Comparison of ENCODE assay signal across 8 cellular contexts in the genomic region with DNA sequence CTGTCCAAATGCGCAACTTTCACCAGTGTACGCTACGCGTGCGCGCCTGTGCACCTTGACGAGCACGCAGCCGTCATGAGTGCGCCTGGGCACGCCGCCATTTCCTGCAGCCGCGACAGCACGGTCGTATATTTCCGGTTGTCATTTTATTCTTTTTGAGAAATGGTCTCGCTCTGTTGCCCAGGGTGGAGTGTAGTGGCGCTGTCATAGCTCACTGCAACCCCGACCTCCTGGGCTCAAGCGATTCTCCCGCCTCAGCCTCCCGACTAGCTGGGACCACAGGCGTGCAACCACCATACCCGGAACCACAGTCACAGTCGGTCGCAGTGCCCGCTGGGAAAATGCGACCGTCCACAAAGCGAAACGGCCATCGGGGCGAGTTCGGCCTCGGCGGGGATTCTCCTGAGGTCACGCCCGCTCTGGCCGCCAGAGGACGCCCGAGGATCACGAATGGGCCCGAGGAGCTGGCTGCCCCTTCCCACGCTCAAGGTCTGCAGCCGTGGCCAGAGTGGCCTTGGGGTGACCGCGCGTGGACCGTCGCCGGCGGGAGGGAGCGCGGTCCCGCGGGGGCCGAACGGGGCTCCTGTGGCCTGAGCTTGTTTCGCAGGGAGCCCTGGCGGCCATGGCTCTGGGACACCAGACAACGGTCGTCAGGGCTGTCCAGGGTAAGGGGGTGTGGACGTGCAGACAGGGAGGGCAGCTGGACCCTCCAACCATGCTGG.
DNase-seq lines count a peak whose midpoint lies in the region; ATAC-seq and TF ChIP-seq lines count a peak whose summit lies in the region.

No MANE protein-coding gene starts in this region.

- H3K4me3 ChIP-seq in HEK293 (ENCODE audit: low read depth, low read length) (no peak overlapping the region; the same call in 1 of the 2 replicates), WI38 (ENCODE audit: low read depth, low read length) (no peak overlapping the region), cardiac fibroblast (replicated peaks in 1 of 2; ENCODE audit: low read depth in 2 of 2, low read length in 2 of 2) (peak overlapping the region in 1 of 2 donors; percentile 33)

- H3K9me3 ChIP-seq in HEK293 (ENCODE audit: control insufficient read depth, insufficient read depth, low read depth, low read length) = no peaks in the 10 kb centered on the region

- no peak overlapping the region for H3K27ac ChIP-seq in HEK293 (ENCODE audit: extremely low read depth, low read depth, low read length)

- CTCF ChIA-PET in HEK293 (lab: Yijun Ruan, JAX) = interaction anchor here (0.6 to 1.7 kb wide), 23 partner anchors 11 to 982 kb away, joined by 3 to 8 read pairs (median 3); no protein-coding TSS in a partner anchor

- H3K4me1 ChIP-seq in HEK293 (ENCODE audit: control insufficient read depth, insufficient read depth, low read length) = no peaks in the 10 kb centered on the region

- H3K36me3 ChIP-seq in HEK293 (ENCODE audit: control insufficient read depth in 2 of 2, insufficient read depth in 1 of 2, low read length in 2 of 2) = no peaks in the 10 kb centered on the region

- no peak for ATAC-seq in GM19328 (IDR thresholded peaks at IDR 0.05; ENCODE audit: unreplicated experiment)

- peak; percentile 95 for TF ChIP-seq CTCF in HEK293 (tag by site-specific recombination; IDR thresholded peaks at IDR 0.05)
- peak; percentile 68 for TF ChIP-seq CTCF in WI38 (IDR thresholded peaks at IDR 0.05; ENCODE audit: low read depth, low read length)
- peak; percentile 69 for TF ChIP-seq CTCF in cardiac fibroblast (IDR thresholded peaks at IDR 0.05; ENCODE audit: low read depth, low read length)

- POLR2A ChIA-PET in HEK293 (lab: Yijun Ruan, JAX) = no interaction called here

- peak; percentile 14 for DNase-seq in GM04504 (ENCODE audit: low read depth)
- peak; percentile 61 for DNase-seq in NCI-H1105 treated with DMSO at 0.1 percent for 48 hours (lab: John Stamatoyannopoulos, UW)
- peak; percentile 46 to 50 for DNase-seq in cardiac fibroblast (ENCODE audit: low read depth in 2 of 2)
- peak; percentile 62 for DNase-seq in kidney tubule cell (ENCODE audit: low spot score)
- DNase-seq in stimulated activated CD4-positive, alpha-beta T cell treated with anti-CD3 and anti-CD28 coated beads, Interleukin-1b, Interleukin-23, amount 100 ng/mL, for 1 hour (ENCODE audit: low read depth in 2 of 2) = peak; percentile 23 to 52

TF ChIP-seq in HEK293, 187 proteins besides CTCF, POLR2A, EP300 and RAD21 (continues in another document):
- TF ChIP-seq KLF9 (tag by site-specific recombination; IDR thresholded peaks at IDR 0.05; ENCODE audit: low read depth) (no peak), ZNF654 (tag by site-specific recombination; IDR thresholded peaks at IDR 0.05; ENCODE audit: low read depth) (peak; percentile 82), ZNF366 (tag by site-specific recombination; conservative IDR thresholded peaks at IDR 0.05) (no peak), ZNF626 (tag by site-specific recombination; IDR thresholded peaks at IDR 0.05) (no peak), ZNF146 (tag by site-specific recombination; IDR thresholded peaks at IDR 0.05) (no peak), SCRT2 (tag by site-specific recombination; IDR thresholded peaks at IDR 0.05) (peak; percentile 18; the same call in 1 of the 2 replicates), ZIC2 (tag by site-specific recombination; IDR thresholded peaks at IDR 0.05) (peak; percentile 36), GLI4 (tag by site-specific recombination; IDR thresholded peaks at IDR 0.05) (no peak), ZNF624 (tag by site-specific recombination; IDR thresholded peaks at IDR 0.05) (no peak), MEIS1 (CRISPR knock-in tag; IDR thresholded peaks at IDR 0.05; ENCODE audit: borderline replicate concordance) (no peak)
- TF ChIP-seq, protein P1, sequence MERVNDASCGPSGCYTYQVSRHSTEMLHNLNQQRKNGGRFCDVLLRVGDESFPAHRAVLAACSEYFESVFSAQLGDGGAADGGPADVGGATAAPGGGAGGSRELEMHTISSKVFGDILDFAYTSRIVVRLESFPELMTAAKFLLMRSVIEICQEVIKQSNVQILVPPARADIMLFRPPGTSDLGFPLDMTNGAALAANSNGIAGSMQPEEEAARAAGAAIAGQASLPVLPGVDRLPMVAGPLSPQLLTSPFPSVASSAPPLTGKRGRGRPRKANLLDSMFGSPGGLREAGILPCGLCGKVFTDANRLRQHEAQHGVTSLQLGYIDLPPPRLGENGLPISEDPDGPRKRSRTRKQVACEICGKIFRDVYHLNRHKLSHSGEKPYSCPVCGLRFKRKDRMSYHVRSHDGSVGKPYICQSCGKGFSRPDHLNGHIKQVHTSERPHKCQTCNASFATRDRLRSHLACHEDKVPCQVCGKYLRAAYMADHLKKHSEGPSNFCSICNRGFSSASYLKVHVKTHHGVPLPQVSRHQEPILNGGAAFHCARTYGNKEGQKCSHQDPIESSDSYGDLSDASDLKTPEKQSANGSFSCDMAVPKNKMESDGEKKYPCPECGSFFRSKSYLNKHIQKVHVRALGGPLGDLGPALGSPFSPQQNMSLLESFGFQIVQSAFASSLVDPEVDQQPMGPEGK (tag by site-specific recombination; IDR thresholded peaks at IDR 0.05) = no peak
- TF ChIP-seq, protein P2, sequence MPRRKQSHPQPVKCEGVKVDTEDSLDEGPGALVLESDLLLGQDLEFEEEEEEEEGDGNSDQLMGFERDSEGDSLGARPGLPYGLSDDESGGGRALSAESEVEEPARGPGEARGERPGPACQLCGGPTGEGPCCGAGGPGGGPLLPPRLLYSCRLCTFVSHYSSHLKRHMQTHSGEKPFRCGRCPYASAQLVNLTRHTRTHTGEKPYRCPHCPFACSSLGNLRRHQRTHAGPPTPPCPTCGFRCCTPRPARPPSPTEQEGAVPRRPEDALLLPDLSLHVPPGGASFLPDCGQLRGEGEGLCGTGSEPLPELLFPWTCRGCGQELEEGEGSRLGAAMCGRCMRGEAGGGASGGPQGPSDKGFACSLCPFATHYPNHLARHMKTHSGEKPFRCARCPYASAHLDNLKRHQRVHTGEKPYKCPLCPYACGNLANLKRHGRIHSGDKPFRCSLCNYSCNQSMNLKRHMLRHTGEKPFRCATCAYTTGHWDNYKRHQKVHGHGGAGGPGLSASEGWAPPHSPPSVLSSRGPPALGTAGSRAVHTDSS (tag by site-specific recombination; IDR thresholded peaks at IDR 0.05) = no peak
- TF ChIP-seq, protein P3, sequence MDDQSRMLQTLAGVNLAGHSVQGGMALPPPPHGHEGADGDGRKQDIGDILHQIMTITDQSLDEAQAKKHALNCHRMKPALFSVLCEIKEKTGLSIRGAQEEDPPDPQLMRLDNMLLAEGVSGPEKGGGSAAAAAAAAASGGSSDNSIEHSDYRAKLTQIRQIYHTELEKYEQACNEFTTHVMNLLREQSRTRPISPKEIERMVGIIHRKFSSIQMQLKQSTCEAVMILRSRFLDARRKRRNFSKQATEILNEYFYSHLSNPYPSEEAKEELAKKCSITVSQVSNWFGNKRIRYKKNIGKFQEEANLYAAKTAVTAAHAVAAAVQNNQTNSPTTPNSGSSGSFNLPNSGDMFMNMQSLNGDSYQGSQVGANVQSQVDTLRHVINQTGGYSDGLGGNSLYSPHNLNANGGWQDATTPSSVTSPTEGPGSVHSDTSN (CRISPR knock-in tag; IDR thresholded peaks at IDR 0.05) = no peak
- TF ChIP-seq, protein P4, sequence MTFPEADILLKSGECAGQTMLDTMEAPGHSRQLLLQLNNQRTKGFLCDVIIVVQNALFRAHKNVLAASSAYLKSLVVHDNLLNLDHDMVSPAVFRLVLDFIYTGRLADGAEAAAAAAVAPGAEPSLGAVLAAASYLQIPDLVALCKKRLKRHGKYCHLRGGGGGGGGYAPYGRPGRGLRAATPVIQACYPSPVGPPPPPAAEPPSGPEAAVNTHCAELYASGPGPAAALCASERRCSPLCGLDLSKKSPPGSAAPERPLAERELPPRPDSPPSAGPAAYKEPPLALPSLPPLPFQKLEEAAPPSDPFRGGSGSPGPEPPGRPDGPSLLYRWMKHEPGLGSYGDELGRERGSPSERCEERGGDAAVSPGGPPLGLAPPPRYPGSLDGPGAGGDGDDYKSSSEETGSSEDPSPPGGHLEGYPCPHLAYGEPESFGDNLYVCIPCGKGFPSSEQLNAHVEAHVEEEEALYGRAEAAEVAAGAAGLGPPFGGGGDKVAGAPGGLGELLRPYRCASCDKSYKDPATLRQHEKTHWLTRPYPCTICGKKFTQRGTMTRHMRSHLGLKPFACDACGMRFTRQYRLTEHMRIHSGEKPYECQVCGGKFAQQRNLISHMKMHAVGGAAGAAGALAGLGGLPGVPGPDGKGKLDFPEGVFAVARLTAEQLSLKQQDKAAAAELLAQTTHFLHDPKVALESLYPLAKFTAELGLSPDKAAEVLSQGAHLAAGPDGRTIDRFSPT (tag by site-specific recombination; IDR thresholded peaks at IDR 0.05) = no peak
- TF ChIP-seq, protein P5, sequence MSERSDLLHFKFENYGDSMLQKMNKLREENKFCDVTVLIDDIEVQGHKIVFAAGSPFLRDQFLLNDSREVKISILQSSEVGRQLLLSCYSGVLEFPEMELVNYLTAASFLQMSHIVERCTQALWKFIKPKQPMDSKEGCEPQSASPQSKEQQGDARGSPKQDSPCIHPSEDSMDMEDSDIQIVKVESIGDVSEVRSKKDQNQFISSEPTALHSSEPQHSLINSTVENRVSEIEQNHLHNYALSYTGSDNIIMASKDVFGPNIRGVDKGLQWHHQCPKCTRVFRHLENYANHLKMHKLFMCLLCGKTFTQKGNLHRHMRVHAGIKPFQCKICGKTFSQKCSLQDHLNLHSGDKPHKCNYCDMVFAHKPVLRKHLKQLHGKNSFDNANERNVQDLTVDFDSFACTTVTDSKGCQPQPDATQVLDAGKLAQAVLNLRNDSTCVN (tag by site-specific recombination; optimal IDR thresholded peaks at IDR 0.05) = peak; percentile 54
